Comparison of ENCODE assay signal across 18 cellular contexts in the genomic region with DNA sequence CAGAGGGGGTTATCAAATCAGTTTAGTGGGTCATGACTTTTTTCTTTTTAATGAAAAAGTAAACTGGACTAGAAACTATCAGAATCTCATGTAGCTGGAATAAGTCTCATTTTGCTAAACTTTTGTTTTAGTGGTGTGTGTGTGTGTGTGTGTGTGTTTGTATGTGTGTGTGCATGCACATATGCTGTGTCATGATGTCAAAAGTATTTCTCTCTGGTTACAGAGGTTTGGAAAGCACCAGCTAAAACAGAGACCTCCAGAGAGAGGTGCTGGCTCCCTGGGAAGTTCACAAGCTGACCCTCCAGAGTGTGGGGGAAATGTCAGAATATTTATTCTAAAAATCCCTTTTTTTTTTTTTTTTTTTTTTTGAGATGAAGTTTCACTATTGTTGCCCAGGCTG.
DNase-seq lines count a peak whose midpoint lies in the region; ATAC-seq lines count a peak whose summit lies in the region.
"Had no signal": no experiment of that assay in that cellular context is flagged by ENCODE, and none has a peak within 500 bp of the region (broad histone marks: within the 10 kb centered on the region; RNA-seq: fewer than 3 reads in every experiment).

No MANE protein-coding gene starts in this region.

- no peak overlapping the region for H3K9ac ChIP-seq in adipocyte (ENCODE audit: low read length)
- H3K9ac ChIP-seq: SK-N-SH had no signal

- no peak overlapping the region for H3K4me3 Mint-ChIP-seq in immature natural killer cell
- peak overlapping the region in 1 of 2 donors; percentile 44 for H3K4me3 Mint-ChIP-seq in stimulated activated naive B cell treated with anti-CD40 and anti-IgM and Interleukin-4, amounts not matched to agents 10 μg/mL and 1 μg/mL and 100 μg/mL, for 72 hours
- H3K4me3 Mint-ChIP-seq in activated T-helper 2 cell treated with anti-CD3 and anti-CD28 coated beads, Interferon-gamma antibody, Interleukin-2, Interleukin-4, amounts not matched to agents 10 μg/mL and 5 μg/mL and 100 μg/mL, durations not matched to agents 14 hours and 24 hours and 36 hours (ENCODE audit: low read depth): no peak overlapping the region

- intact Hi-C loops in activated T-helper 2 cell treated with anti-CD3 and anti-CD28 coated beads, Interferon-gamma antibody, Interleukin-2, Interleukin-4, amounts not matched to agents 10 μg/mL and 5 μg/mL and 100 μg/mL, durations not matched to agents 14 hours and 24 hours and 36 hours (cut with micrococcal nuclease): no loop called here

- no peak overlapping the region for H3K4me3 ChIP-seq in adipocyte (ENCODE audit: low read length)
- H3K4me3 ChIP-seq: breast epithelium, hepatocyte, testis had no signal

- peak in 1 of 2 donors; percentile 50 for ATAC-seq in stimulated activated naive B cell treated with anti-CD40 and anti-IgM and Interleukin-4, amounts not matched to agents 10 μg/mL and 1 μg/mL and 100 μg/mL, for 72 hours (replicated peaks)
- ATAC-seq in GM21423 (IDR thresholded peaks at IDR 0.05; ENCODE audit: unreplicated experiment): no peak
- ATAC-seq in HG02885 (IDR thresholded peaks at IDR 0.05; ENCODE audit: poor library complexity, unreplicated experiment): no peak
- ATAC-seq: activated naive CD4-positive, alpha-beta T cell treated with anti-CD3 and anti-CD28 coated beads, Interleukin-2, amount 50 U/mL, for 72 hours; Panc1 had no signal

- no peaks in the 10 kb centered on the region for H3K27me3 ChIP-seq in adipocyte (replicated peaks; ENCODE audit: control insufficient read depth, insufficient read depth, low read length)
- H3K27me3 ChIP-seq: breast epithelium, hepatocyte, testis had no signal

- peaks cover 6% of the 10 kb centered on the region for H3K4me1 ChIP-seq in adipocyte (ENCODE audit: control insufficient read depth, insufficient read depth, low read length)
- H3K4me1 ChIP-seq: breast epithelium, testis had no signal

- no peaks in the 10 kb centered on the region for H3K9me3 ChIP-seq in adipocyte (ENCODE audit: control insufficient read depth, low read length)
- H3K9me3 ChIP-seq: breast epithelium, SK-N-SH, testis had no signal

- peaks cover 0 to 10% (median 2%) of the 10 kb centered on the region in 3 donors for H3K27me3 Mint-ChIP-seq in immature natural killer cell (ENCODE audit: low read depth in 3 of 3)
- H3K27me3 Mint-ChIP-seq in stimulated activated naive B cell treated with anti-CD40 and anti-IgM and Interleukin-4, amounts not matched to agents 10 μg/mL and 1 μg/mL and 100 μg/mL, for 72 hours: no peaks in the 10 kb centered on the region
- peaks cover 10% of the 10 kb centered on the region for H3K27me3 Mint-ChIP-seq in activated T-helper 2 cell treated with anti-CD3 and anti-CD28 coated beads, Interferon-gamma antibody, Interleukin-2, Interleukin-4, amounts not matched to agents 10 μg/mL and 5 μg/mL and 100 μg/mL, durations not matched to agents 14 hours and 24 hours and 36 hours (ENCODE audit: low read depth)

- DNase-seq in GM03348 (ENCODE audit: low spot score) (peak; percentile 41), adipocyte (ENCODE audit: low read depth) (peak; percentile 46), immature natural killer cell (no peak)
- DNase-seq in stimulated activated naive B cell treated with anti-CD40 and anti-IgM and Interleukin-4, amounts not matched to agents 10 μg/mL and 1 μg/mL and 100 μg/mL, for 72 hours: no peak
- no peak for DNase-seq in activated T-helper 2 cell treated with anti-CD3 and anti-CD28 coated beads, Interferon-gamma antibody, Interleukin-2, Interleukin-4, amounts not matched to agents 10 μg/mL and 5 μg/mL and 100 μg/mL, durations not matched to agents 14 hours and 24 hours and 36 hours (ENCODE audit: low spot score)
- DNase-seq: activated CD4-positive, alpha-beta T cell treated with anti-CD3 and anti-CD28 coated beads, Interleukin-2, amount 50 U/mL, for 1 hour; DMS153; GOT3; SK-N-SH; stimulated activated CD4-positive, alpha-beta T cell treated with anti-CD3 and anti-CD28 coated beads, Interleukin-4, amount 100 ng/mL, for 1 hour; T-helper 9 cell; testis had no signal

- H3K36me3 Mint-ChIP-seq in immature natural killer cell: peaks cover 8 to 17% (median 9%) of the 10 kb centered on the region in 3 donors
- peaks cover 2 to 9% of the 10 kb centered on the region in 2 donors for H3K36me3 Mint-ChIP-seq in stimulated activated naive B cell treated with anti-CD40 and anti-IgM and Interleukin-4, amounts not matched to agents 10 μg/mL and 1 μg/mL and 100 μg/mL, for 72 hours
- H3K36me3 Mint-ChIP-seq in activated T-helper 2 cell treated with anti-CD3 and anti-CD28 coated beads, Interferon-gamma antibody, Interleukin-2, Interleukin-4, amounts not matched to agents 10 μg/mL and 5 μg/mL and 100 μg/mL, durations not matched to agents 14 hours and 24 hours and 36 hours (ENCODE audit: low read depth): peaks cover 3% of the 10 kb centered on the region

- H3K9me3 Mint-ChIP-seq in immature natural killer cell: no peaks in the 10 kb centered on the region
- peaks cover 4% of the 10 kb centered on the region in 2 donors for H3K9me3 Mint-ChIP-seq in stimulated activated naive B cell treated with anti-CD40 and anti-IgM and Interleukin-4, amounts not matched to agents 10 μg/mL and 1 μg/mL and 100 μg/mL, for 72 hours
- peaks cover 5% of the 10 kb centered on the region for H3K9me3 Mint-ChIP-seq in activated T-helper 2 cell treated with anti-CD3 and anti-CD28 coated beads, Interferon-gamma antibody, Interleukin-2, Interleukin-4, amounts not matched to agents 10 μg/mL and 5 μg/mL and 100 μg/mL, durations not matched to agents 14 hours and 24 hours and 36 hours
- H3K9me3 Mint-ChIP-seq: activated naive CD4-positive, alpha-beta T cell treated with anti-CD3 and anti-CD28 coated beads, Interleukin-2, amount 50 U/mL, for 72 hours had no signal

- H3K36me3 ChIP-seq in adipocyte (ENCODE audit: control insufficient read depth, insufficient read depth, low read length, severe bottlenecking): no peaks in the 10 kb centered on the region
- H3K36me3 ChIP-seq: breast epithelium had no signal

- H3K4me1 Mint-ChIP-seq in immature natural killer cell: peaks cover 39 to 64% of the 10 kb centered on the region in 2 donors
- peaks cover 39 to 44% of the 10 kb centered on the region in 2 donors for H3K4me1 Mint-ChIP-seq in stimulated activated naive B cell treated with anti-CD40 and anti-IgM and Interleukin-4, amounts not matched to agents 10 μg/mL and 1 μg/mL and 100 μg/mL, for 72 hours
- H3K4me1 Mint-ChIP-seq in activated T-helper 2 cell treated with anti-CD3 and anti-CD28 coated beads, Interferon-gamma antibody, Interleukin-2, Interleukin-4, amounts not matched to agents 10 μg/mL and 5 μg/mL and 100 μg/mL, durations not matched to agents 14 hours and 24 hours and 36 hours (ENCODE audit: low read depth): peaks cover 4% of the 10 kb centered on the region

- peak overlapping the region; percentile 52 to 92 (median 86) for H3K27ac Mint-ChIP-seq in immature natural killer cell
- H3K27ac Mint-ChIP-seq in stimulated activated naive B cell treated with anti-CD40 and anti-IgM and Interleukin-4, amounts not matched to agents 10 μg/mL and 1 μg/mL and 100 μg/mL, for 72 hours: peak overlapping the region; percentile 56
- no peak overlapping the region for H3K27ac Mint-ChIP-seq in activated T-helper 2 cell treated with anti-CD3 and anti-CD28 coated beads, Interferon-gamma antibody, Interleukin-2, Interleukin-4, amounts not matched to agents 10 μg/mL and 5 μg/mL and 100 μg/mL, durations not matched to agents 14 hours and 24 hours and 36 hours
- H3K27ac Mint-ChIP-seq: activated naive CD4-positive, alpha-beta T cell treated with anti-CD3 and anti-CD28 coated beads, Interleukin-2, amount 50 U/mL, for 72 hours had no signal

Comparison
In these comparisons a context has a peak if more than half of its experiments do, and no peak if none do; other contexts are left out.
1. DNase-seq: peak in GM03348 (single experiment) and adipocyte (single experiment); none in immature natural killer cell (0 of 3), stimulated activated naive B cell treated with anti-CD40 and anti-IgM and Interleukin-4, amounts not matched to agents 10 μg/mL and 1 μg/mL and 100 μg/mL, for 72 hours (single experiment) and activated T-helper 2 cell treated with anti-CD3 and anti-CD28 coated beads, Interferon-gamma antibody, Interleukin-2, Interleukin-4, amounts not matched to agents 10 μg/mL and 5 μg/mL and 100 μg/mL, durations not matched to agents 14 hours and 24 hours and 36 hours (single experiment).